11 cellular contexts compared by ENCODE assay signal in the genomic region with DNA sequence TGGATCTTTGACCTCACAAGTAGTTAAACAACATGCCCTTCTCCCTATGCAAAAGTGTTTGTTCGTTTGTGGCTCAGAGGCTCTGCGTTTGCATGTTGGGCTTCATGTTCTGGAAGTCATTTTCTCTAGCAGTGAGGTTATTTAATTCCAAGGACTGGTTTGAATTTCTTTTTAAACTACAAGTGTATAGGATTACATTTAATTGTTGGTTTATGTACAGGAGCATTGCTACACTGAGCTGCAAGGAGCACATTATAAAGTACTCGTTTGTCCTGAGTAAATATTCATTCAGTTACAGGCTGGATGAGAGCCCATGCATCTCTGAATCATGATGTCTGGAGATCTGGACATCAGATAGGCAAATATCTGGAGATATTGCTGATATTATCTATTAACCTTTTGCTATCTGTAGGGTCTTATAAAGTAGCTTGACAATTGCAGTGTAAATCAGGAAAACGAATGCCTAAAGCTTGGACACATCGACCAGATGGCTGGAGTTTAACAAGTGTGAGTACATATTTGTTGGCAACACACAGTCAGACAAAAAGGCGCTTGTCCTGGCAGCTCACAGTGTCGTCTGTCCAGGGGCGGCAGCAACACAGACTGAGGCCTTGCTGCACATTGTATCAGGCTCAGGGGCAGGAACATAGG.
DNase-seq lines count a peak whose midpoint lies in the region; ATAC-seq and TF ChIP-seq lines count a peak whose summit lies in the region.
"Had no signal": no experiment of that assay in that cellular context is flagged by ENCODE, and none has a peak within 500 bp of the region (broad histone marks: within the 10 kb centered on the region; RNA-seq: fewer than 3 reads in every experiment).

No MANE protein-coding gene starts in this region.

- peak overlapping the region in 1 of 2 experiments; percentile 15; a peak in 1 of 4 replicates for H3K4me3 ChIP-seq in SK-N-SH (ENCODE audit: low read depth in 2 of 2, low read length in 1 of 2)
- no peak overlapping the region for H3K4me3 ChIP-seq in hepatocyte
- no peak overlapping the region for H3K4me3 ChIP-seq in upper lobe of left lung
- H3K4me3 ChIP-seq in transverse colon = no peak overlapping the region
- H3K4me3 ChIP-seq: lung had no signal

- H3K4me3 Mint-ChIP-seq in activated naive CD4-positive, alpha-beta T cell treated with anti-CD3 and anti-CD28 coated beads, Interleukin-2, amount 10 ng/mL, durations not matched to agents 7 days and 5 days = no peak overlapping the region
- H3K4me3 Mint-ChIP-seq: activated CD4-positive, alpha-beta T cell treated with anti-CD3 and anti-CD28 coated beads for 36 hours had no signal

- CTCF ChIA-PET in SK-N-SH (lab: Yijun Ruan, JAX) = interaction anchor here (0.6 to 1.3 kb wide), 4 partner anchors 11 to 930 kb away, joined by 3 to 4 read pairs (median 4); no protein-coding TSS in a partner anchor
- CTCF ChIA-PET in activated naive CD4-positive, alpha-beta T cell treated with anti-CD3 and anti-CD28 coated beads, Interleukin-2, amount 10 ng/mL, durations not matched to agents 7 days and 5 days (lab: Charles Lee) = no interaction called here

- H3K79me2 ChIP-seq in SK-N-SH (ENCODE audit: insufficient read depth) (no peaks in the 10 kb centered on the region; the same call in 1 of the 2 replicates), hepatocyte (no peaks in the 10 kb centered on the region)

- H3K27me3 Mint-ChIP-seq in activated naive CD4-positive, alpha-beta T cell treated with anti-CD3 and anti-CD28 coated beads, Interleukin-2, amount 10 ng/mL, durations not matched to agents 7 days and 5 days = no peaks in the 10 kb centered on the region
- H3K27me3 Mint-ChIP-seq: activated CD4-positive, alpha-beta T cell treated with anti-CD3 and anti-CD28 coated beads for 36 hours had no signal

- POLR2A ChIA-PET in SK-N-SH (lab: Yijun Ruan, JAX) = no interaction called here

- no peaks in the 10 kb centered on the region for H3K4me1 Mint-ChIP-seq in activated naive CD4-positive, alpha-beta T cell treated with anti-CD3 and anti-CD28 coated beads, Interleukin-2, amount 10 ng/mL, durations not matched to agents 7 days and 5 days
- H3K4me1 Mint-ChIP-seq: activated CD4-positive, alpha-beta T cell treated with anti-CD3 and anti-CD28 coated beads for 36 hours had no signal

- H3K36me3 Mint-ChIP-seq in activated naive CD4-positive, alpha-beta T cell treated with anti-CD3 and anti-CD28 coated beads, Interleukin-2, amount 10 ng/mL, durations not matched to agents 7 days and 5 days = no peaks in the 10 kb centered on the region

- H2AFZ ChIP-seq in SK-N-SH (ENCODE audit: low read depth) (peak overlapping the region; percentile 83), hepatocyte (no peak overlapping the region)

- DNase-seq in NCI-H146 (lab: John Stamatoyannopoulos, UW) = peak; percentile 11
- no peak for DNase-seq in NCI-H146 treated with DMSO at 0.1 percent for 48 hours (lab: John Stamatoyannopoulos, UW; ENCODE audit: unreplicated experiment)
- no peak for DNase-seq in SK-N-SH
- DNase-seq in hepatocyte (ENCODE audit: low spot score) = no peak
- no peak for DNase-seq in upper lobe of left lung
- DNase-seq in activated naive CD4-positive, alpha-beta T cell treated with anti-CD3 and anti-CD28 coated beads, Interleukin-2, amount 10 ng/mL, durations not matched to agents 7 days and 5 days = no peak
- DNase-seq in transverse colon = no peak
- DNase-seq: activated CD4-positive, alpha-beta T cell treated with anti-CD3 and anti-CD28 coated beads for 36 hours; NCI-H2081 had no signal

- intact Hi-C loops in transverse colon (cut with DNase I; ENCODE audit: low total_unique reads) = no loop called here

- no peaks in the 10 kb centered on the region for H3K36me3 ChIP-seq in SK-N-SH (replicated peaks in 1 of 2; ENCODE audit: control insufficient read depth in 1 of 2, insufficient read depth in 2 of 2, low read length in 1 of 2)
- H3K36me3 ChIP-seq in hepatocyte (replicated peaks; ENCODE audit: insufficient read depth, low read depth) = no peaks in the 10 kb centered on the region
- no peaks in the 10 kb centered on the region for H3K36me3 ChIP-seq in upper lobe of left lung
- no peaks in the 10 kb centered on the region for H3K36me3 ChIP-seq in transverse colon

- H3K27me3 ChIP-seq in SK-N-SH (ENCODE audit: insufficient read depth) (no peaks in the 10 kb centered on the region), hepatocyte (no peaks in the 10 kb centered on the region), upper lobe of left lung (no peaks in the 10 kb centered on the region), transverse colon (no peaks in the 10 kb centered on the region)

- H3K9me2 ChIP-seq in SK-N-SH (no peaks in the 10 kb centered on the region), hepatocyte (replicated peaks; ENCODE audit: insufficient read depth) (no peaks in the 10 kb centered on the region)

- no peak for TF ChIP-seq CTCF in SK-N-SH (IDR thresholded peaks at IDR 0.05)
- TF ChIP-seq CTCF in hepatocyte (IDR thresholded peaks at IDR 0.05; ENCODE audit: poor library complexity) = no peak
- TF ChIP-seq CTCF in upper lobe of left lung (IDR thresholded peaks at IDR 0.05) = no peak
- TF ChIP-seq CTCF in transverse colon (IDR thresholded peaks at IDR 0.05) = no peak

- H3K9me3 Mint-ChIP-seq in activated naive CD4-positive, alpha-beta T cell treated with anti-CD3 and anti-CD28 coated beads, Interleukin-2, amount 10 ng/mL, durations not matched to agents 7 days and 5 days = no peaks in the 10 kb centered on the region

- peak overlapping the region; percentile 71; the same call in 1 of the 2 replicates for H3K9ac ChIP-seq in SK-N-SH

- no peak for TF ChIP-seq RAD21 in SK-N-SH (IDR thresholded peaks at IDR 0.05; ENCODE audit: low read length)

- H3K27ac ChIP-seq in SK-N-SH (ENCODE audit: low read depth in 2 of 2, low read length in 1 of 2) (peak overlapping the region; percentile 72 to 99; a peak in 3 of 4 replicates), hepatocyte (peak overlapping the region; percentile 64), upper lobe of left lung (no peak overlapping the region), transverse colon (peak overlapping the region in 1 of 4 donors; percentile 6)

- WGBS in SK-N-SH (ENCODE audit: low lambda C conversion rate) = 10% methylated on average over 5 of the region's 8 CpGs
- 47% methylated on average over 8 of the region's 8 CpGs for WGBS in hepatocyte (ENCODE audit: low lambda C conversion rate, missing lambda C conversion rate)
- WGBS in upper lobe of left lung, 2 donors = 60 to 69% methylated on average over 8 of the region's 8 CpGs
- WGBS in transverse colon (ENCODE audit: low coverage in 1 of 2), 2 donors = 60 to 65% methylated on average over 3 to 8 of the region's 8 CpGs

- H3K9me3 ChIP-seq in SK-N-SH = no peaks in the 10 kb centered on the region
- no peaks in the 10 kb centered on the region for H3K9me3 ChIP-seq in hepatocyte (ENCODE audit: low read depth)
- no peaks in the 10 kb centered on the region for H3K9me3 ChIP-seq in upper lobe of left lung
- no peaks in the 10 kb centered on the region for H3K9me3 ChIP-seq in transverse colon

- peaks cover 33% of the 10 kb centered on the region for H3F3A ChIP-seq in SK-N-SH (replicated peaks; ENCODE audit: insufficient read depth)

- no peak for TF ChIP-seq POLR2A in upper lobe of left lung (IDR thresholded peaks at IDR 0.05)
- no peak for TF ChIP-seq POLR2A in transverse colon (IDR thresholded peaks at IDR 0.05)

- in situ Hi-C loops in transverse colon (cut with MboI; ENCODE audit: low pct_ligation_motif_present in 1 of 4, low pct_unique_long_range_greater_than_20kb in 1 of 4, low sequenced_read_pairs in 3 of 4) = no loop called here

- ATAC-seq in upper lobe of left lung (ENCODE audit: low FRiP score in 2 of 2) (peak; percentile 29 to 39), GM21576 (IDR thresholded peaks at IDR 0.05; ENCODE audit: unreplicated experiment) (no peak)

- H3K4me2 ChIP-seq in SK-N-SH (peak overlapping the region; percentile 75), hepatocyte (no peak overlapping the region)

- no peak overlapping the region for H3K27ac Mint-ChIP-seq in activated naive CD4-positive, alpha-beta T cell treated with anti-CD3 and anti-CD28 coated beads, Interleukin-2, amount 10 ng/mL, durations not matched to agents 7 days and 5 days
- H3K27ac Mint-ChIP-seq: activated CD4-positive, alpha-beta T cell treated with anti-CD3 and anti-CD28 coated beads for 36 hours had no signal

- no peaks in the 10 kb centered on the region for H4K20me1 ChIP-seq in SK-N-SH (ENCODE audit: insufficient read depth)
- no peaks in the 10 kb centered on the region for H4K20me1 ChIP-seq in hepatocyte (ENCODE audit: insufficient read depth, poor library complexity, severe bottlenecking)

- TF ChIP-seq EP300 in SK-N-SH (IDR thresholded peaks at IDR 0.05; ENCODE audit: borderline replicate concordance in 1 of 2, low read depth in 1 of 2, low read length in 1 of 2) (peak; percentile 46 to 88; a peak in 3 of 4 replicates), upper lobe of left lung (IDR thresholded peaks at IDR 0.05) (no peak), transverse colon (IDR thresholded peaks at IDR 0.05; ENCODE audit: low read depth) (no peak)

- H3K4me1 ChIP-seq in SK-N-SH (ENCODE audit: control insufficient read depth in 1 of 2, insufficient read depth in 2 of 2, low read depth in 1 of 2, low read length in 1 of 2) (peaks cover 11 to 21% of the 10 kb centered on the region in 2 experiments), hepatocyte (ENCODE audit: insufficient read depth) (peaks cover 26% of the 10 kb centered on the region), upper lobe of left lung (peaks cover 0 to 3% (median 2%) of the 10 kb centered on the region in 4 donors), transverse colon (no peaks in the 10 kb centered on the region)

TF ChIP-seq in SK-N-SH, 30 proteins besides CTCF, POLR2A, EP300 and RAD21 (continues in another document):
- TF ChIP-seq SIN3A (IDR thresholded peaks at IDR 0.05; ENCODE audit: borderline replicate concordance, low read depth, low read length) (no peak), TEAD4 (IDR thresholded peaks at IDR 0.05; ENCODE audit: borderline replicate concordance, insufficient read depth) (peak; percentile 80; the same call in 1 of the 2 replicates), MAX (IDR thresholded peaks at IDR 0.05; ENCODE audit: low read depth) (0 out of 2 replicates have a peak, but pooled peaks have one; percentile 15), NFIC (IDR thresholded peaks at IDR 0.05; ENCODE audit: borderline replicate concordance) (peak; percentile 91), PBX3 (IDR thresholded peaks at IDR 0.05) (peak; percentile 80)

Comparison
In these comparisons a context has a peak if more than half of its experiments do, and no peak if none do; other contexts are left out.
1. H3K27ac ChIP-seq: peak in SK-N-SH (2 of 2) and hepatocyte (single experiment); none in upper lobe of left lung (0 of 4).